In the genomic region with DNA sequence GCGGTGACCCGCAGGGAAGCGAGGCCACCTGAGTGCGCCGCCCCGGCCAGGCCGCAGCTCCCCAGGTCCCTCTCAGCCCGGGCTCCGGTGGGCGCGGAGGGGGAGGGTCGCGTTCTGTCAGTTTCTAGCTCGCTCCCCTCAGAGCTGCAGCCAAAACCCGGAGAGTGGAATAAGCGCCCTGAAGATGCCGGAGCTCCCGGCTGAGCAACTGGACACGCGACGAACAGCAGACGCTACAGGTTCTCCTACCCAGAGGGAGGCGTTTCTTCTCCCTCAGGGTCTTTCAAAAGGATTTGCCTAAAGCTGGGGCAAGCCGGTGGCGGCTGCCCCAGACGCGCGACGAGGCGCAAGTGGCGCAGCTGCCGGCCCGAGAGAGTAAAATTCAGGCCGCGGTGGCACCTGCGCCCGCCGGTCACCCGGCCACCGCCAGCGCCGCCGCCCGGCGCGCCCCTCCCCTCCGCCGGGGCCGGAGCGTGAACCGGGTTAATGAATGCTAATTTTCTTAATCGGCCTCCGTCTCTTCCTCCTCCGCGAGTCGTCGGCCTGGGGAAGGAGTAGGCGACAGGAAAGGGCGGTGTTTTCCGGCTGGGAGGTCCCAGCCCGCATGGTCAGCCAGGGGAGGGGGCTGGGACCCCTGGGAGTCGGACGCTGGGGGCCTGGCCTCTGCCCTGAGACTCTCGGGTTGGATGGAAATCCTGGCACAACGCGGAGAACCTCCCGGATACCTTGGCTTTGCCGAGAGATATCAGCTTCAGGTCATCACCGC, we compare ENCODE assay signal across 8 cellular contexts. TPM values are rescaled to one million over a fixed set of nuclear protein-coding genes. Genes with fewer than 3 reads are reported as not detected.
DNase-seq lines count a peak whose midpoint lies in the region; ATAC-seq and TF ChIP-seq lines count a peak whose summit lies in the region.

No MANE protein-coding gene starts in this region.

- H3K27ac ChIP-seq in hepatocyte: peak overlapping the region; percentile 95

- H3K27ac Mint-ChIP-seq in T-helper 17 cell: peak overlapping the region; percentile 77

- DNase-seq in GM13977 (ENCODE audit: low spot score) (peak; percentile 90), NCI-H146 (lab: John Stamatoyannopoulos, UW) (peak; percentile 94), T-helper 17 cell (peak; percentile 41 to 57 (median 43)), astrocyte of the cerebellum (ENCODE audit: low read depth) (peak; percentile 78), hepatocyte (ENCODE audit: low spot score) (peak; percentile 87), retinal pigment epithelial cell (ENCODE audit: low read depth) (peak; percentile 69), mesenteric fat pad (ENCODE audit: low spot score) (no peak)

- WGBS in hepatocyte (ENCODE audit: low lambda C conversion rate, missing lambda C conversion rate): 2% methylated on average over 68 of the region's 69 CpGs

- peaks cover 29% of the 10 kb centered on the region for H3K4me1 Mint-ChIP-seq in T-helper 17 cell

- H3K79me2 ChIP-seq in hepatocyte: peaks cover 37% of the 10 kb centered on the region

- in situ Hi-C loops in GM13977 (cut with MboI; ENCODE audit: low pct_unique_long_range_greater_than_20kb, low sequenced_read_pairs, unreplicated experiment): no loop called here
- in situ Hi-C loops in astrocyte of the cerebellum (cut with HindIII; ENCODE audit: low sequenced_read_pairs): no loop called here

- H3K4me3 Mint-ChIP-seq in T-helper 17 cell: peak overlapping the region; percentile 97

- H3K36me3 ChIP-seq in hepatocyte (replicated peaks; ENCODE audit: insufficient read depth, low read depth): no peaks in the 10 kb centered on the region

- no peak for TF ChIP-seq CTCF in GM13977 (IDR thresholded peaks at IDR 0.05; ENCODE audit: extremely low read depth, insufficient read depth, missing control alignments)
- TF ChIP-seq CTCF in astrocyte of the cerebellum (IDR thresholded peaks at IDR 0.05; ENCODE audit: low read depth, low read length, missing control alignments): no peak
- TF ChIP-seq CTCF in hepatocyte (IDR thresholded peaks at IDR 0.05; ENCODE audit: poor library complexity): no peak
- TF ChIP-seq CTCF in retinal pigment epithelial cell (conservative IDR thresholded peaks at IDR 0.05; ENCODE audit: low read depth, low read length): no peak

- H3K9me2 ChIP-seq in hepatocyte (replicated peaks; ENCODE audit: insufficient read depth): no peaks in the 10 kb centered on the region

- H3K4me2 ChIP-seq in hepatocyte: peak overlapping the region; percentile 93

- H2AFZ ChIP-seq in hepatocyte: peak overlapping the region; percentile 77

- H4K20me1 ChIP-seq in hepatocyte (ENCODE audit: insufficient read depth, poor library complexity, severe bottlenecking): peaks cover 30% of the 10 kb centered on the region

- H3K27me3 ChIP-seq in hepatocyte: no peaks in the 10 kb centered on the region

- H3K9me3 ChIP-seq in T-helper 17 cell (ENCODE audit: control insufficient read depth, low read length, poor library complexity, severe bottlenecking) (peaks cover 4% of the 10 kb centered on the region), hepatocyte (ENCODE audit: low read depth) (no peaks in the 10 kb centered on the region)

- ATAC-seq in HG02759 (IDR thresholded peaks at IDR 0.05; ENCODE audit: unreplicated experiment): peak; percentile 58
- peak; percentile 59 for ATAC-seq in T-helper 17 cell

- H3K36me3 Mint-ChIP-seq in T-helper 17 cell (ENCODE audit: low read depth): peaks cover 2% of the 10 kb centered on the region

- peak overlapping the region; percentile 96 for H3K4me3 ChIP-seq in astrocyte of the cerebellum (ENCODE audit: low read depth, low read length)
- H3K4me3 ChIP-seq in hepatocyte: peak overlapping the region; percentile 95
- H3K4me3 ChIP-seq in retinal pigment epithelial cell (ENCODE audit: low read length): peak overlapping the region; percentile 88

- H3K27me3 Mint-ChIP-seq in T-helper 17 cell: no peaks in the 10 kb centered on the region

- H3K4me1 ChIP-seq in hepatocyte (ENCODE audit: insufficient read depth): peaks cover 24% of the 10 kb centered on the region

RNA-seq across cellular contexts. Expression of gene CDC42EP3, which starts 0.8 kb away (rescaled TPM):
- total RNA-seq in T-helper 17 cell (10 to 100 TPM; 45.1 to 48.9 TPM), hepatocyte (19.3 and 26.4 TPM in 2 replicates), mesenteric fat pad (47.6 TPM)
- polyA plus RNA-seq in hepatocyte: 31.7 and 33.0 TPM in 2 replicates
